ENCODE assay signal across 12 cellular contexts in the genomic region with DNA sequence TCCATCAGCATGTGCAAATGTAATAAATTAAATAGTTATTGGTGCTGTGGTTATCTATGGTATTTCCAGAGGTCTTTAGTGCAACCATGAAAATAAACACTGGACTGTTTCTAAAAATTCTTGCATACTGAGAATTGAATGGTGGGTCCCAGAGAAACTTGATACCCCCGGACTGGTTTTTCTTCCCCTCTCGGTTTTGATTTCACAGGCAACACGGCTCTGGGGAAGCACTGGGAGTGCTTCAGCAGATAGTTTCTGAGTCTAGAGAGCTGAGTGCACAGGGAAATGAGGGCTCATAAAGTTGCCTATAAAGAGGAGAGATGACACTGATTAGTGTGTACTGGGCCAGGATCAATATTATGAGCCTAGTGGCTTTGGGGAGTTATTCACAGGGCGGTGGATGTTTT.
A peak's percentile ranks its signal among the peaks of the same experiment; 100 is the strongest.
DNase-seq lines count a peak whose midpoint lies in the region; ATAC-seq and TF ChIP-seq lines count a peak whose summit lies in the region.
"Had no signal": no experiment of that assay in that cellular context is flagged by ENCODE, and none has a peak within 500 bp of the region (broad histone marks: within the 10 kb centered on the region; RNA-seq: fewer than 3 reads in every experiment).

No MANE protein-coding gene starts in this region.

- CTCF ChIA-PET in naive thymus-derived CD4-positive, alpha-beta T cell (lab: Charles Lee), result interaction anchor here (0.7 kb wide), 1 partner anchor 714 kb away, joined by 3 read pairs; no protein-coding TSS in a partner anchor

- no peak overlapping the region for H3K4me3 ChIP-seq in AG10803 (ENCODE audit: low read length)
- H3K4me3 ChIP-seq in naive thymus-derived CD4-positive, alpha-beta T cell (ENCODE audit: low read length), result no peak overlapping the region

- H3K27ac Mint-ChIP-seq in naive thymus-derived CD4-positive, alpha-beta T cell, result no peak overlapping the region
- H3K27ac Mint-ChIP-seq: naive thymus-derived CD8-positive, alpha-beta T cell had no signal

- DNase-seq in AG10803 (ENCODE audit: low read depth), result peak; percentile 27
- DNase-seq in astrocyte of the hippocampus (ENCODE audit: low read depth, low spot score), result peak; percentile 55
- no peak for DNase-seq in naive thymus-derived CD4-positive, alpha-beta T cell
- DNase-seq in AG20443 (ENCODE audit: low spot score), result no peak
- no peak for DNase-seq in stimulated activated CD4-positive, alpha-beta T cell treated with anti-CD3 and anti-CD28 coated beads, Interleukin-1b, Interleukin-23, amount 100 ng/mL, for 48 hours
- DNase-seq: activated CD8-positive, alpha-beta memory T cell treated with anti-CD3 and anti-CD28 coated beads, Interleukin-2, amount 50 U/mL, for 48 hours; naive thymus-derived CD8-positive, alpha-beta T cell; NCI-H1417 had no signal

- H3K9me3 Mint-ChIP-seq in naive thymus-derived CD4-positive, alpha-beta T cell, result peaks cover 0 to 5% (median 0%) of the 10 kb centered on the region in 11 donors
- H3K9me3 Mint-ChIP-seq: brain; naive thymus-derived CD8-positive, alpha-beta T cell had no signal

- no peaks in the 10 kb centered on the region for H3K27me3 Mint-ChIP-seq in naive thymus-derived CD4-positive, alpha-beta T cell

- H3K36me3 Mint-ChIP-seq in naive thymus-derived CD4-positive, alpha-beta T cell, result no peaks in the 10 kb centered on the region
- H3K36me3 Mint-ChIP-seq: brain; naive thymus-derived CD8-positive, alpha-beta T cell had no signal

- no peaks in the 10 kb centered on the region for H3K27me3 ChIP-seq in naive thymus-derived CD4-positive, alpha-beta T cell (ENCODE audit: control insufficient read depth in 2 of 2, insufficient read depth in 2 of 2, low read length in 2 of 2)

- H3K4me1 ChIP-seq in naive thymus-derived CD4-positive, alpha-beta T cell (ENCODE audit: control insufficient read depth in 2 of 2, insufficient read depth in 2 of 2, low read length in 2 of 2), result no peaks in the 10 kb centered on the region

- H3K4me3 Mint-ChIP-seq in naive thymus-derived CD4-positive, alpha-beta T cell, result no peak overlapping the region
- H3K4me3 Mint-ChIP-seq: brain; naive thymus-derived CD8-positive, alpha-beta T cell had no signal

- peaks cover 0 to 1% (median 0%) of the 10 kb centered on the region in 7 donors for H3K4me1 Mint-ChIP-seq in naive thymus-derived CD4-positive, alpha-beta T cell
- H3K4me1 Mint-ChIP-seq: naive thymus-derived CD8-positive, alpha-beta T cell had no signal

- ATAC-seq in GM19395 (IDR thresholded peaks at IDR 0.05; ENCODE audit: unreplicated experiment) (peak; percentile 82), HG02852 (IDR thresholded peaks at IDR 0.05; ENCODE audit: unreplicated experiment) (peak; percentile 79), GM19328 (IDR thresholded peaks at IDR 0.05; ENCODE audit: unreplicated experiment) (no peak)
- ATAC-seq in naive thymus-derived CD4-positive, alpha-beta T cell, result no peak
- ATAC-seq: naive thymus-derived CD8-positive, alpha-beta T cell had no signal

- no peak overlapping the region for H3K27ac ChIP-seq in naive thymus-derived CD4-positive, alpha-beta T cell (ENCODE audit: low read depth, low read length)

- H3K9me3 ChIP-seq in naive thymus-derived CD4-positive, alpha-beta T cell (ENCODE audit: control insufficient read depth in 2 of 3, low read length in 3 of 3), result no peaks in the 10 kb centered on the region

- POLR2A ChIA-PET in naive thymus-derived CD4-positive, alpha-beta T cell (lab: Charles Lee), result no interaction called here

- intact Hi-C loops in naive thymus-derived CD4-positive, alpha-beta T cell (cut with micrococcal nuclease), result no loop called here

- H3K36me3 ChIP-seq in naive thymus-derived CD4-positive, alpha-beta T cell (ENCODE audit: control insufficient read depth in 2 of 3, insufficient read depth in 3 of 3, low read length in 3 of 3), result no peaks in the 10 kb centered on the region

- no peak for TF ChIP-seq CTCF in AG10803 (conservative IDR thresholded peaks at IDR 0.05; ENCODE audit: low read length)

Comparison
In these comparisons a context has a peak if more than half of its experiments do, and no peak if none do; other contexts are left out.
1. DNase-seq: peak in AG10803 (single experiment) and astrocyte of the hippocampus (single experiment); none in naive thymus-derived CD4-positive, alpha-beta T cell (0 of 9), AG20443 (single experiment) and stimulated activated CD4-positive, alpha-beta T cell treated with anti-CD3 and anti-CD28 coated beads, Interleukin-1b, Interleukin-23, amount 100 ng/mL, for 48 hours (single experiment).
2. ATAC-seq: peak in GM19395 (single experiment) and HG02852 (single experiment); none in naive thymus-derived CD4-positive, alpha-beta T cell (single experiment) and GM19328 (single experiment).